In genomic region chr10:59360605-59361515, GRCh38 we compare ENCODE assay signal across 12 cellular contexts. TPM values are rescaled to one million over a fixed set of nuclear protein-coding genes. Genes with fewer than 3 reads are reported as not detected.
DNase-seq lines count a peak whose midpoint lies in the region; ATAC-seq and TF ChIP-seq lines count a peak whose summit lies in the region.
"Had no signal": no experiment of that assay in that cellular context is flagged by ENCODE, and none has a peak within 500 bp of the region (broad histone marks: within the 10 kb centered on the region; RNA-seq: fewer than 3 reads in every experiment).

No MANE protein-coding gene starts in this region.

- H4K8ac ChIP-seq in trophoblast cell (ENCODE audit: low read depth, low read length), result no peak overlapping the region

- no peak overlapping the region for H2AFZ ChIP-seq in trophoblast cell (ENCODE audit: insufficient read depth, low read length, poor library complexity)

- WGBS in esophagus, 2 donors, result 25 to 59% methylated on average over 6 of the region's 6 CpGs
- no CpG with 5 or more reads among the region's 6 CpGs for WGBS in trophoblast cell (ENCODE audit: extremely low coverage, insufficient coverage, insufficient read length)

- H2BK5ac ChIP-seq in trophoblast cell (ENCODE audit: low read depth, low read length, poor library complexity), result no peak overlapping the region

- no peak overlapping the region for H4K91ac ChIP-seq in trophoblast cell (ENCODE audit: low read depth, low read length)

- H3K4me1 ChIP-seq in cardiac muscle cell (ENCODE audit: low read depth) (peaks cover 5% of the 10 kb centered on the region), esophagus (ENCODE audit: control insufficient read depth in 2 of 2, insufficient read depth in 2 of 2, low read length in 1 of 2) (peaks cover 0 to 2% of the 10 kb centered on the region in 2 donors), trophoblast cell (ENCODE audit: control insufficient read depth in 1 of 2, insufficient read depth in 2 of 2, low read length in 2 of 2) (peaks cover 5 to 8% of the 10 kb centered on the region in 2 experiments), uterus (no peaks in the 10 kb centered on the region)

- DNase-seq in cardiac muscle cell (ENCODE audit: low read depth in 1 of 2, low spot score in 1 of 2), result peak in 1 of 2 donors; percentile 32
- no peak for DNase-seq in left ventricle myocardium superior
- no peak for DNase-seq in trophoblast cell
- no peak for DNase-seq in uterus
- DNase-seq in NCI-H526 treated with DMSO at 0.1 percent for 48 hours (lab: John Stamatoyannopoulos, UW), result no peak
- DNase-seq in T-helper 2 cell, result no peak
- DNase-seq: activated CD8-positive, alpha-beta memory T cell treated with anti-CD3 and anti-CD28 coated beads for 24 hours; NCI-H1105; spleen had no signal

- peak overlapping the region; percentile 46 for H3K23ac ChIP-seq in trophoblast cell (ENCODE audit: low read length)

- H3K4me2 ChIP-seq in trophoblast cell (ENCODE audit: low read length), result no peak overlapping the region

- H3K4me3 ChIP-seq in cardiac muscle cell (peak overlapping the region; percentile 46), esophagus (ENCODE audit: low read depth in 1 of 2, low read length in 2 of 2) (peak overlapping the region; percentile 12 to 14), trophoblast cell (ENCODE audit: low read depth, low read length) (no peak overlapping the region), uterus (no peak overlapping the region)

- H3K14ac ChIP-seq in trophoblast cell (ENCODE audit: low read length), result no peak overlapping the region

- no peaks in the 10 kb centered on the region for H3K79me2 ChIP-seq in trophoblast cell (ENCODE audit: control insufficient read depth, insufficient read depth, low read length, poor library complexity)

- H3K36me3 ChIP-seq in cardiac muscle cell (no peaks in the 10 kb centered on the region), esophagus (ENCODE audit: control insufficient read depth in 2 of 2, insufficient read depth in 2 of 2, low read length in 1 of 2) (no peaks in the 10 kb centered on the region), trophoblast cell (ENCODE audit: control insufficient read depth in 1 of 2, insufficient read depth in 2 of 2, low read length in 2 of 2) (no peaks in the 10 kb centered on the region), uterus (no peaks in the 10 kb centered on the region)
- H3K36me3 ChIP-seq: spleen had no signal

- H3K9ac ChIP-seq in trophoblast cell (ENCODE audit: low read length), result no peak overlapping the region

- H3K4ac ChIP-seq in trophoblast cell (ENCODE audit: low read depth, low read length), result no peak overlapping the region

- intact Hi-C loops in left ventricle myocardium superior (cut with micrococcal nuclease) (no loop called here), uterus (cut with DNase I; ENCODE audit: low total_unique reads) (no loop called here)

- no peak overlapping the region for H4K12ac ChIP-seq in trophoblast cell (ENCODE audit: low read depth, low read length)

- no peak for TF ChIP-seq CTCF in cardiac muscle cell (IDR thresholded peaks at IDR 0.05; ENCODE audit: low read depth, low read length)
- no peak for TF ChIP-seq CTCF in uterus (IDR thresholded peaks at IDR 0.05)

- no peak overlapping the region for H2BK120ac ChIP-seq in trophoblast cell (ENCODE audit: insufficient read depth, low read length, poor library complexity)

- TF ChIP-seq POLR2A in uterus (IDR thresholded peaks at IDR 0.05), result no peak

- no peaks in the 10 kb centered on the region for H3K79me1 ChIP-seq in trophoblast cell (ENCODE audit: low read length)

- H3K27ac ChIP-seq in cardiac muscle cell, result no peak overlapping the region
- peak overlapping the region; percentile 18 to 83 for H3K27ac ChIP-seq in esophagus (ENCODE audit: low read depth in 2 of 2, low read length in 1 of 2)
- H3K27ac ChIP-seq in trophoblast cell (ENCODE audit: low read depth, low read length), result no peak overlapping the region
- H3K27ac ChIP-seq in uterus, result peak overlapping the region; percentile 65 to 80

- H3K18ac ChIP-seq in trophoblast cell (ENCODE audit: low read length), result no peak overlapping the region

- H3K9me3 ChIP-seq in cardiac muscle cell (ENCODE audit: low read depth), result no peaks in the 10 kb centered on the region
- no peaks in the 10 kb centered on the region for H3K9me3 ChIP-seq in esophagus (ENCODE audit: control insufficient read depth in 2 of 2, insufficient read depth in 1 of 2, low read depth in 1 of 2, low read length in 1 of 2)
- no peaks in the 10 kb centered on the region for H3K9me3 ChIP-seq in trophoblast cell (ENCODE audit: insufficient read depth, low read depth, low read length)
- H3K9me3 ChIP-seq in uterus, result no peaks in the 10 kb centered on the region
- H3K9me3 ChIP-seq: spleen had no signal

- ATAC-seq in left ventricle myocardium superior, result no peak
- no peak for ATAC-seq in GM19455 (IDR thresholded peaks at IDR 0.05; ENCODE audit: unreplicated experiment)

- H3K27me3 ChIP-seq in cardiac muscle cell (peaks cover 21% of the 10 kb centered on the region), esophagus (ENCODE audit: control insufficient read depth in 1 of 2, insufficient read depth in 2 of 2, low read length in 2 of 2) (no peaks in the 10 kb centered on the region), trophoblast cell (ENCODE audit: insufficient read depth, low read length) (peaks cover 2% of the 10 kb centered on the region), uterus (no peaks in the 10 kb centered on the region)

- no peak overlapping the region for H2BK12ac ChIP-seq in trophoblast cell (ENCODE audit: low read length)

- H2AK5ac ChIP-seq in trophoblast cell (ENCODE audit: low read length), result no peak overlapping the region

RNA-seq across cellular contexts. Expression of gene FAM13C, which starts 1.5 kb away (rescaled TPM):
- total RNA-seq in cardiac muscle cell (11.2 and 13.4 TPM in 2 replicates), left ventricle myocardium superior (5.4 TPM), uterus (10 to 100 TPM; 18.7 to 29.2 (median 23.2) TPM)
- polyA plus RNA-seq in cardiac muscle cell (7.2 and 13.5 TPM in 2 replicates), esophagus (1 to 10 TPM; 2.7 to 4.4 TPM)
- 0.14 and 0.15 TPM in 2 replicates for polyA plus RNA-seq in trophoblast cell (2013)
- total RNA-seq: T-helper 2 cell treated with Interferon-gamma antibody and Interleukin-4, amounts not matched to agents 100 ng/mL and 5 ng/mL, for 36 hours had no signal

Comparison
In these comparisons a context has a peak if more than half of its experiments do, and no peak if none do; other contexts are left out.
1. H3K27ac ChIP-seq: peak in esophagus (2 of 2) and uterus (2 of 2); none in cardiac muscle cell (single experiment) and trophoblast cell (single experiment).
2. H3K4me3 ChIP-seq: peak in cardiac muscle cell (single experiment) and esophagus (2 of 2); none in trophoblast cell (single experiment) and uterus (0 of 2).